In genomic region chrX:24306430-24306829, GRCh38 we compare ENCODE assay signal across 1 cellular context.
TF ChIP-seq lines count a peak whose summit lies in the region.

No MANE protein-coding gene starts in this region.

TF ChIP-seq in WTC11, 78 proteins besides CTCF, POLR2A, EP300 and RAD21 (continued from another document):
- TF ChIP-seq ARID4B (CRISPR knock-in tag; IDR thresholded peaks at IDR 0.05; ENCODE audit: borderline replicate concordance) (no peak), ZNF416 (CRISPR knock-in tag; IDR thresholded peaks at IDR 0.05) (no peak), ATF3 (CRISPR knock-in tag; conservative IDR thresholded peaks at IDR 0.05) (no peak), USF1 (CRISPR knock-in tag; IDR thresholded peaks at IDR 0.05) (no peak)
